Comparison of ENCODE assay signal across 23 cellular contexts in the genomic region with DNA sequence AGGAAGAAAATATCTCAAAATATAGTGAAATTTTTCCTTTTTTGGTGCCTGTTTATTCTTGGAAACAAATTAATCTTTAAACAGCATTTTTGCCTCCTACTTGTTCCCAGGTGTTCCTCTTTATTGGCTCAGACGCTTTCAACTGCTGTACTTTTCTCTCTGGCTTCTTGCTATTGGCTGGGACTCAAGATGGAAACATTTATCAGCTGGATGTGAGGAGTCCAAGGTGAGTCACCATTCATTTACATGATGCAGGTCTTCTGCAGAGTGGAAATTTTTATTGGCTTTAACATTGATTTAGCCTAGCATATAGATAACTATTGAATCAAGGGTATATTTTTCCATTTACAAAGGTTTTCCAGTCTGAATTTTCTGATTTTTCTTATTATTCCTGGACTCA. TPM values are rescaled to one million over a fixed set of nuclear protein-coding genes. Genes with fewer than 3 reads are reported as not detected.
DNase-seq lines count a peak whose midpoint lies in the region; ATAC-seq and TF ChIP-seq lines count a peak whose summit lies in the region.
"Had no signal": no experiment of that assay in that cellular context is flagged by ENCODE, and none has a peak within 500 bp of the region (broad histone marks: within the 10 kb centered on the region; RNA-seq: fewer than 3 reads in every experiment).

No MANE protein-coding gene starts in this region.

- DNase-seq in ELR (ENCODE audit: low read depth), result peak; percentile 36
- peak; percentile 30 for DNase-seq in M059J (ENCODE audit: low read depth)
- peak; percentile 21 for DNase-seq in epithelial cell of esophagus (ENCODE audit: low read depth)
- DNase-seq in omental fat pad (ENCODE audit: low spot score), result no peak
- no peak for DNase-seq in DMS79 treated with DMSO at 0.1 percent for 48 hours (lab: John Stamatoyannopoulos, UW)
- DNase-seq: activated CD4-positive, alpha-beta T cell treated with anti-CD3 and anti-CD28 coated beads for 1 hour; AML-193; EL; esophagus squamous epithelium; lower lobe of right lung; NCI-H1694; NCI-H2227 treated with DMSO at 0.1 percent for 48 hours; NCI-H82; sigmoid colon; SK-N-SH; stimulated activated naive CD4-positive, alpha-beta T cell had no signal

- peak; percentile 57 for ATAC-seq in omental fat pad (ENCODE audit: low FRiP score)
- ATAC-seq in GM18519 (IDR thresholded peaks at IDR 0.05; ENCODE audit: low FRiP score, unreplicated experiment), result no peak
- no peak for ATAC-seq in GM21360 (IDR thresholded peaks at IDR 0.05; ENCODE audit: unreplicated experiment)
- ATAC-seq: lower lobe of right lung, Panc1 had no signal

- TF ChIP-seq CTCF in epithelial cell of esophagus (IDR thresholded peaks at IDR 0.05; ENCODE audit: insufficient read depth, low read depth, low read length, missing control alignments) (no peak), omental fat pad (IDR thresholded peaks at IDR 0.05) (no peak)

- H3K4me3 ChIP-seq in epithelial cell of esophagus (ENCODE audit: low read length), result no peak overlapping the region
- H3K4me3 ChIP-seq: esophagus squamous epithelium, lower lobe of right lung, sigmoid colon, tibial nerve had no signal

RNA-seq across cellular contexts. Expression of a gene that starts 34.4 kb away (rescaled TPM):
- not detected in 2 replicates for total RNA-seq in M059J (2014; rRNA removed; shearing (Covaris generic))
- total RNA-seq in omental fat pad, result not detected
- total RNA-seq: cardiac septum, esophagus squamous epithelium, H1, osteocyte had no signal

RNA-seq across cellular contexts. Expression of a gene that starts 39.6 kb away (rescaled TPM):
- total RNA-seq in M059J (2014; rRNA removed; shearing (Covaris generic)), result 10.0 and 17.4 TPM in 2 replicates
- total RNA-seq in omental fat pad, result 10 to 100 TPM in 1 of 4 donors, 1 to 10 TPM in 3; 7.1 to 11.4 (median 9.7) TPM

RNA-seq across cellular contexts. Expression of a gene that starts 39.8 kb away (rescaled TPM):
- total RNA-seq in M059J (2014; rRNA removed; shearing (Covaris generic)), result 124 and 143 TPM in 2 replicates
- total RNA-seq in omental fat pad, result 10 to 100 TPM; 51.9 to 92.0 (median 75.7) TPM

Comparison
In these comparisons a context has a peak if more than half of its experiments do, and no peak if none do; other contexts are left out.
1. DNase-seq: peak in ELR (single experiment), M059J (single experiment) and epithelial cell of esophagus (single experiment); none in omental fat pad (single experiment) and DMS79 treated with DMSO at 0.1 percent for 48 hours (single experiment).